19 cellular contexts compared by ENCODE assay signal in the genomic region with DNA sequence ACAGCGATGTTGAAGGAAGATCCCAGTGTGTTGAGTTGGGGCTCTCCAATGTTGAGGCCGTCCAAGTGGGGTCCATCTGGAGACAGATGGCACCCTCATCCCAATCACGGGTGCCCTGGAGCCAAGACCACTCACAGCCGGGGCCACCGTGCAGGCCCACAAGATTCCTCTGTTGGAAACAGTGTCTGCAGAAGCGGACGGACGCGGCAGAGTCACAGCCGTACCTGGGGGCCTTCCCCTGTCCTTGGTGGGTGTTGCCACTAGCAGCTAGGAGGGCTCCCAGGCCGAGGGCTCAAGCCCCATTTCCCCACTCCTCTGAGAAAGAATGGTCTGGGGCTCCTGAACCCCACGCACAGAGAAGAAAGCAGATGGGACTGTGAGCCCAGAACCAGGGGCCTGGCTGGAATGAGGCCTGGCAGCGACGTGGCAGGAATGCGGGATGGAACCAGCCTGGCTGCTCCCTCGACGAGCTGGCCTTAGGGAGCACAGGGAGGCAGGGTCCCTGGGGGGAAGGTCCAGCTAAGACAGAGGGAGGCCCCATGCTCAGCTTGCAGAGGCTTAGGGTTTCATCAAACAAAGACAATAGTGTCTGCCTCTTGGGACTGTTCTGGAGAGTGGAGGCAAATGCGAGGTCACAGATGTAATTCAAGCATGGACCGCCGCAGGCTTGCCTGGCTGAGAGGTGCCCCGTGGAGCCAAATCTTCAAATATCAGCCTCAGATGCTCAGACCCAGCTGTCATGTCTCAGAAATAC.
DNase-seq lines count a peak whose midpoint lies in the region; ATAC-seq and TF ChIP-seq lines count a peak whose summit lies in the region.
"Had no signal": no experiment of that assay in that cellular context is flagged by ENCODE, and none has a peak within 500 bp of the region (broad histone marks: within the 10 kb centered on the region; RNA-seq: fewer than 3 reads in every experiment).

No MANE protein-coding gene starts in this region.

- no peak for ATAC-seq in left ventricle myocardium superior
- ATAC-seq in GM18861 (IDR thresholded peaks at IDR 0.05; ENCODE audit: unreplicated experiment): no peak

- POLR2A ChIA-PET in GM10248 (lab: Yijun Ruan, JAX): no interaction called here

- no peak overlapping the region for H3K4me3 Mint-ChIP-seq in nephron progenitor cell
- H3K4me3 Mint-ChIP-seq: H9, HFFc6 had no signal

- peaks cover 12% of the 10 kb centered on the region for H3K9me3 Mint-ChIP-seq in nephron progenitor cell
- H3K9me3 Mint-ChIP-seq: H9, HFFc6 had no signal

- H3K4me3 ChIP-seq in left ventricle myocardium inferior: no peak overlapping the region
- H3K4me3 ChIP-seq: GM23248, Peyer's patch had no signal

- H3K9me3 ChIP-seq in left ventricle myocardium inferior (replicated peaks): peaks cover 7% of the 10 kb centered on the region
- H3K9me3 ChIP-seq: Peyer's patch had no signal

- no peaks in the 10 kb centered on the region for H3K27me3 ChIP-seq in left ventricle myocardium inferior (ENCODE audit: low read depth)
- H3K27me3 ChIP-seq: Peyer's patch had no signal

- H3K4me1 ChIP-seq in left ventricle myocardium inferior: no peaks in the 10 kb centered on the region
- H3K4me1 ChIP-seq: Peyer's patch had no signal

- peaks cover 8% of the 10 kb centered on the region for H3K27me3 Mint-ChIP-seq in nephron progenitor cell (ENCODE audit: low read depth, poor library complexity)

- intact Hi-C loops in left ventricle myocardium superior (cut with micrococcal nuclease) (no loop called here), left ventricle myocardium inferior (cut with micrococcal nuclease) (loop anchor here (10.0 kb wide), 1 partner anchor 516 kb away; a partner anchor contains a TSS)

- TF ChIP-seq CTCF in left ventricle myocardium inferior (IDR thresholded peaks at IDR 0.05; ENCODE audit: borderline replicate concordance): no peak
- no peak for TF ChIP-seq CTCF in nephron progenitor cell (IDR thresholded peaks at IDR 0.05)
- no peak for TF ChIP-seq CTCF in GM10248 (IDR thresholded peaks at IDR 0.05; ENCODE audit: control extremely low read depth, extremely low read depth, low read depth, missing control alignments)

- no peaks in the 10 kb centered on the region for H3K36me3 ChIP-seq in left ventricle myocardium inferior
- H3K36me3 ChIP-seq: Peyer's patch had no signal

- CTCF ChIA-PET in GM10248 (lab: Yijun Ruan, JAX): interaction anchor here (1.0 kb wide), 1 partner anchor 92 kb away, joined by 3 read pairs; no protein-coding TSS in a partner anchor

- peak overlapping the region; percentile 71 for H3K27ac Mint-ChIP-seq in nephron progenitor cell
- H3K27ac Mint-ChIP-seq: H9, HFFc6 had no signal

- H3K27ac ChIP-seq in left ventricle myocardium inferior (replicated peaks): no peak overlapping the region
- H3K27ac ChIP-seq: GM23248, Peyer's patch had no signal

- peaks cover 44% of the 10 kb centered on the region for H3K4me1 Mint-ChIP-seq in nephron progenitor cell

- DNase-seq in left ventricle myocardium superior (peak; percentile 16), left ventricle myocardium inferior (no peak), RPMI7951 (ENCODE audit: low read depth) (peak; percentile 37), nephron progenitor cell (no peak), dedifferentiated amniotic fluid mesenchymal stem cell (ENCODE audit: extremely low spot score) (no peak), GM10248 (ENCODE audit: extremely low spot score) (no peak)
- DNase-seq: EL, GF-D8, GM23248, H9, HFFc6, Karpas-422, MV-4-11, NCI-H1694, NCI-H2081 treated with DMSO at 0.1 percent for 48 hours, NCI-H345, NCI-H524 treated with DMSO at 0.1 percent for 48 hours, Peyer's patch had no signal

- peaks cover 10% of the 10 kb centered on the region for H3K36me3 Mint-ChIP-seq in nephron progenitor cell (ENCODE audit: low read depth)

Comparison
In these comparisons a context has a peak if more than half of its experiments do, and no peak if none do; other contexts are left out.
1. DNase-seq: peak in left ventricle myocardium superior (single experiment) and RPMI7951 (single experiment); none in left ventricle myocardium inferior (single experiment), nephron progenitor cell (single experiment), dedifferentiated amniotic fluid mesenchymal stem cell (single experiment) and GM10248 (single experiment).